ENCODE assay signal across 12 cellular contexts in the genomic region with DNA sequence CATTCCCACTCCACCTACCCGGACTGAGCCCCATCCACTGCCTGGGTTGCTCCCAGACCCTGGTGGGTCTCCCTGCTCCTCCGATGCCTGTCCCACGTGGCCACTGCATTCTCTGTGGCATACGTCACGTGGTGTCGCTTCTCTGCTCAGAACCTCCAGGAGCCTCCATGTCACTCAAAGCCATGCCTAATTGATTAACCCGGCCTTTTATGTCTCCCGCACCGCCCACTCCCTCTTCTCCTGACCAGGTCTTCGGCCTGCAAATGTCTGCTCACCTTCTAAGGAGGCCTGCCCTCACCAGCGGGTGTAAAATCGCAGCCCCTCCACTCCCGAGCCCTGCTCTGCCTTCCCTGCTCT.
DNase-seq lines count a peak whose midpoint lies in the region; ATAC-seq and TF ChIP-seq lines count a peak whose summit lies in the region.
"Had no signal": no experiment of that assay in that cellular context is flagged by ENCODE, and none has a peak within 500 bp of the region (broad histone marks: within the 10 kb centered on the region; RNA-seq: fewer than 3 reads in every experiment).

No MANE protein-coding gene starts in this region.

- H3K4me3 ChIP-seq in heart left ventricle (no peak overlapping the region), upper lobe of left lung (no peak overlapping the region), MG63 (no peak overlapping the region)

- H3K36me3 Mint-ChIP-seq in natural killer cell: no peaks in the 10 kb centered on the region
- H3K36me3 Mint-ChIP-seq in HFFc6 (ENCODE audit: low read depth): no peaks in the 10 kb centered on the region

- H3K27me3 Mint-ChIP-seq in natural killer cell (ENCODE audit: low read depth in 2 of 2) (no peaks in the 10 kb centered on the region), HFFc6 (ENCODE audit: insufficient read depth) (peaks cover 3% of the 10 kb centered on the region)
- H3K27me3 Mint-ChIP-seq: stimulated activated memory B cell treated with anti-CD40 and anti-IgM and Interleukin-4, amounts not matched to agents 10 μg/mL and 1 μg/mL and 100 μg/mL, for 72 hours had no signal

- H3K4me1 Mint-ChIP-seq in natural killer cell (peaks cover 71 to 82% of the 10 kb centered on the region in 2 donors), HFFc6 (ENCODE audit: low read depth) (peaks cover 63% of the 10 kb centered on the region)

- H3K4me3 Mint-ChIP-seq in natural killer cell (peak overlapping the region; percentile 65), HFFc6 (no peak overlapping the region)
- H3K4me3 Mint-ChIP-seq: stimulated activated memory B cell treated with anti-CD40 and anti-IgM and Interleukin-4, amounts not matched to agents 10 μg/mL and 1 μg/mL and 100 μg/mL, for 72 hours had no signal

- H3K9me3 ChIP-seq in heart left ventricle (no peaks in the 10 kb centered on the region), upper lobe of left lung (no peaks in the 10 kb centered on the region), MG63 (no peaks in the 10 kb centered on the region)

- TF ChIP-seq EP300 in upper lobe of left lung (IDR thresholded peaks at IDR 0.05): no peak

- H3K36me3 ChIP-seq in heart left ventricle: no peaks in the 10 kb centered on the region
- H3K36me3 ChIP-seq in upper lobe of left lung: no peaks in the 10 kb centered on the region
- no peaks in the 10 kb centered on the region for H3K36me3 ChIP-seq in MG63

- TF ChIP-seq POLR2A in heart left ventricle (IDR thresholded peaks at IDR 0.05) (no peak), upper lobe of left lung (IDR thresholded peaks at IDR 0.05) (no peak)

- H3K27ac ChIP-seq in heart left ventricle (peak overlapping the region in 9 of 12 donors; percentile 4 to 93 (median 82)), cingulate gyrus (ENCODE audit: low read depth, low read length) (peak overlapping the region; percentile 91), upper lobe of left lung (peak overlapping the region in 3 of 4 donors; percentile 18 to 93 (median 30))

- H3K27me3 ChIP-seq in heart left ventricle (no peaks in the 10 kb centered on the region), upper lobe of left lung (no peaks in the 10 kb centered on the region), MG63 (no peaks in the 10 kb centered on the region)

- no peak for TF ChIP-seq CTCF in heart left ventricle (IDR thresholded peaks at IDR 0.05)
- no peak for TF ChIP-seq CTCF in natural killer cell (IDR thresholded peaks at IDR 0.05)
- no peak for TF ChIP-seq CTCF in upper lobe of left lung (IDR thresholded peaks at IDR 0.05)
- no peak for TF ChIP-seq CTCF in HFFc6 (IDR thresholded peaks at IDR 0.05)

- H3K9me3 Mint-ChIP-seq in natural killer cell (no peaks in the 10 kb centered on the region), HFFc6 (no peaks in the 10 kb centered on the region)
- H3K9me3 Mint-ChIP-seq: stimulated activated memory B cell treated with anti-CD40 and anti-IgM and Interleukin-4, amounts not matched to agents 10 μg/mL and 1 μg/mL and 100 μg/mL, for 72 hours had no signal

- 84 to 94% (median 87%) methylated on average over 13 of the region's 13 CpGs for WGBS in heart left ventricle, 4 donors
- 84 to 86% methylated on average over 13 of the region's 13 CpGs for WGBS in upper lobe of left lung, 2 donors

- DNase-seq in heart left ventricle (no peak), cardiac septum (ENCODE audit: low spot score) (no peak), natural killer cell (no peak), upper lobe of left lung (no peak), MG63 (no peak), HFFc6 (no peak)
- DNase-seq: activated CD4-positive, CD25-positive, alpha-beta regulatory T cell treated with anti-CD3 and anti-CD28 coated beads, Interleukin-2, amount 50 U/mL, for 72 hours; activated naive CD4-positive, alpha-beta T cell treated with Interleukin-2 at 50 U/mL for 16 hours; NCI-H2171 had no signal

- H3K27ac Mint-ChIP-seq in natural killer cell (peak overlapping the region; percentile 27 to 45), HFFc6 (no peak overlapping the region; the same call in 1 of the 2 replicates)
- H3K27ac Mint-ChIP-seq: stimulated activated memory B cell treated with anti-CD40 and anti-IgM and Interleukin-4, amounts not matched to agents 10 μg/mL and 1 μg/mL and 100 μg/mL, for 72 hours had no signal

- intact Hi-C loops in heart left ventricle (cut with DNase I) (loop anchor here in 3 of 10 donors (5.0 to 10.0 kb wide), 2 partner anchors 171 to 173 kb away; no protein-coding TSS in a partner anchor), cardiac septum (cut with DNase I) (no loop called here), natural killer cell (cut with micrococcal nuclease) (no loop called here)

- ATAC-seq in heart left ventricle: no peak
- no peak for ATAC-seq in natural killer cell
- no peak for ATAC-seq in upper lobe of left lung (ENCODE audit: low FRiP score in 2 of 2)
- no peak for ATAC-seq in activated CD4-positive, CD25-positive, alpha-beta regulatory T cell treated with anti-CD3 and anti-CD28 coated beads, Interleukin-2, amount 50 U/mL, for 24 hours
- ATAC-seq: stimulated activated memory B cell treated with anti-CD40 and anti-IgM and Interleukin-4, amounts not matched to agents 10 μg/mL and 1 μg/mL and 100 μg/mL, for 72 hours had no signal

- peaks cover 12 to 87% (median 73%) of the 10 kb centered on the region in 12 donors for H3K4me1 ChIP-seq in heart left ventricle
- peaks cover 60 to 75% (median 66%) of the 10 kb centered on the region in 4 donors for H3K4me1 ChIP-seq in upper lobe of left lung

Comparison
In these comparisons a context has a peak if more than half of its experiments do, and no peak if none do; other contexts are left out.
1. H3K27ac ChIP-seq: peak in every context shown above with its lines; median percentile 91 in cingulate gyrus; 82 in heart left ventricle; 30 in upper lobe of left lung.